12 cellular contexts compared by ENCODE assay signal in genomic region chr21:17921579-17922530, GRCh38.
DNase-seq lines count a peak whose midpoint lies in the region; ATAC-seq and TF ChIP-seq lines count a peak whose summit lies in the region.
"Had no signal": no experiment of that assay in that cellular context is flagged by ENCODE, and none has a peak within 500 bp of the region (broad histone marks: within the 10 kb centered on the region; RNA-seq: fewer than 3 reads in every experiment).

No MANE protein-coding gene starts in this region.

- H3K36me3 ChIP-seq in gastrocnemius medialis: no peaks in the 10 kb centered on the region

- no peak overlapping the region for H3K4me3 Mint-ChIP-seq in activated CD4-positive, alpha-beta T cell treated with anti-CD3 and anti-CD28 coated beads, Interleukin-2, amount 10 ng/mL, durations not matched to agents 24 days and 14 days
- H3K4me3 Mint-ChIP-seq: activated T-cell treated with anti-CD3 and anti-CD28 coated beads, Interleukin-2, amount 50 U/mL, for 4 hours had no signal

- H3K27ac ChIP-seq in gastrocnemius medialis: no peak overlapping the region

- no peaks in the 10 kb centered on the region for H3K36me3 Mint-ChIP-seq in activated CD4-positive, alpha-beta T cell treated with anti-CD3 and anti-CD28 coated beads, Interleukin-2, amount 10 ng/mL, durations not matched to agents 24 days and 14 days (ENCODE audit: low read depth)

- no peaks in the 10 kb centered on the region for H3K9me3 ChIP-seq in gastrocnemius medialis

- peak; percentile 76 for ATAC-seq in GM19035 (IDR thresholded peaks at IDR 0.05; ENCODE audit: unreplicated experiment)
- ATAC-seq in gastrocnemius medialis: peak; percentile 41 to 70
- no peak for ATAC-seq in HG03108 (IDR thresholded peaks at IDR 0.05; ENCODE audit: unreplicated experiment)
- no peak for ATAC-seq in HG03378 (IDR thresholded peaks at IDR 0.05; ENCODE audit: unreplicated experiment)
- ATAC-seq: activated T-cell treated with anti-CD3 and anti-CD28 coated beads, Interleukin-2, amount 50 U/mL, for 4 hours; left colon had no signal

- no peaks in the 10 kb centered on the region for H3K4me1 ChIP-seq in gastrocnemius medialis

- intact Hi-C loops in gastrocnemius medialis (cut with DNase I; ENCODE audit: low total_unique reads): loop anchor here (10.0 kb wide), 1 partner anchor 307 kb away; the partner anchor contains the start of gene BTG3
- intact Hi-C loops in activated CD4-positive, alpha-beta T cell treated with anti-CD3 and anti-CD28 coated beads, Interleukin-2, amount 10 ng/mL, durations not matched to agents 24 days and 14 days (cut with micrococcal nuclease): no loop called here

- no peak overlapping the region for H3K4me3 ChIP-seq in fibroblast of mammary gland (ENCODE audit: control insufficient read depth, low read depth, low read length)
- H3K4me3 ChIP-seq in gastrocnemius medialis: no peak overlapping the region

- H3K4me1 Mint-ChIP-seq in activated CD4-positive, alpha-beta T cell treated with anti-CD3 and anti-CD28 coated beads, Interleukin-2, amount 10 ng/mL, durations not matched to agents 24 days and 14 days: no peaks in the 10 kb centered on the region

- peaks cover 3% of the 10 kb centered on the region for H3K27me3 Mint-ChIP-seq in activated CD4-positive, alpha-beta T cell treated with anti-CD3 and anti-CD28 coated beads, Interleukin-2, amount 10 ng/mL, durations not matched to agents 24 days and 14 days

- in situ Hi-C loops in gastrocnemius medialis (cut with MboI; ENCODE audit: low sequenced_read_pairs in 4 of 4): loop anchor here in 1 of 4 donors (10.0 kb wide), 1 partner anchor 247 kb away; no protein-coding TSS in a partner anchor

- H3K27ac Mint-ChIP-seq in activated CD4-positive, alpha-beta T cell treated with anti-CD3 and anti-CD28 coated beads, Interleukin-2, amount 10 ng/mL, durations not matched to agents 24 days and 14 days: no peak overlapping the region

- TF ChIP-seq CTCF in fibroblast of mammary gland (conservative IDR thresholded peaks at IDR 0.05; ENCODE audit: control insufficient read depth, insufficient read depth, low read depth, low read length): no peak
- TF ChIP-seq CTCF in gastrocnemius medialis (IDR thresholded peaks at IDR 0.05 in 4 of 5, conservative IDR thresholded peaks at IDR 0.05 in 1 of 5): no peak

- DNase-seq in RKO (ENCODE audit: low spot score) (peak; percentile 30), fibroblast of mammary gland (ENCODE audit: low read depth) (peak; percentile 99), gastrocnemius medialis (peak; percentile 15 to 22), NCI-H1436 treated with DMSO at 0.1 percent for 48 hours (lab: John Stamatoyannopoulos, UW) (no peak)
- DNase-seq in activated CD4-positive, alpha-beta T cell treated with anti-CD3 and anti-CD28 coated beads, Interleukin-2, amount 10 ng/mL, durations not matched to agents 24 days and 14 days: no peak
- DNase-seq: activated T-cell treated with anti-CD3 and anti-CD28 coated beads, Interleukin-2, amount 50 U/mL, for 4 hours; DMS79; left colon; NCI-H774 had no signal

- peaks cover 12% of the 10 kb centered on the region for H3K9me3 Mint-ChIP-seq in activated CD4-positive, alpha-beta T cell treated with anti-CD3 and anti-CD28 coated beads, Interleukin-2, amount 10 ng/mL, durations not matched to agents 24 days and 14 days

- TF ChIP-seq POLR2A in gastrocnemius medialis (IDR thresholded peaks at IDR 0.05): no peak

- H3K27me3 ChIP-seq in gastrocnemius medialis: no peaks in the 10 kb centered on the region

Comparison
In these comparisons a context has a peak if more than half of its experiments do, and no peak if none do; other contexts are left out.
1. ATAC-seq: peak in GM19035 (single experiment) and gastrocnemius medialis (2 of 2); none in HG03108 (single experiment) and HG03378 (single experiment).
2. DNase-seq: peak in RKO (single experiment), fibroblast of mammary gland (single experiment) and gastrocnemius medialis (2 of 2); none in activated CD4-positive, alpha-beta T cell treated with anti-CD3 and anti-CD28 coated beads, Interleukin-2, amount 10 ng/mL, durations not matched to agents 24 days and 14 days (single experiment) and NCI-H1436 treated with DMSO at 0.1 percent for 48 hours (single experiment).